In genomic region chr19:49428547-49429451, GRCh38 we compare ENCODE assay signal across 19 cellular contexts. TPM values are rescaled to one million over a fixed set of nuclear protein-coding genes. Genes with fewer than 3 reads are reported as not detected.
DNase-seq lines count a peak whose midpoint lies in the region; ATAC-seq, FAIRE-seq and TF ChIP-seq lines count a peak whose summit lies in the region.
"Had no signal": no experiment of that assay in that cellular context is flagged by ENCODE, and none has a peak within 500 bp of the region (broad histone marks: within the 10 kb centered on the region; RNA-seq: fewer than 3 reads in every experiment).

No MANE protein-coding gene starts in this region.

- H3K36me3 Mint-ChIP-seq in activated B cell treated with CpG ODN at 0.5 μM for 24 hours (ENCODE audit: low read depth), result no peaks in the 10 kb centered on the region

- H3K4me3 ChIP-seq in right cardiac atrium (ENCODE audit: low read length) (peak overlapping the region; percentile 11), heart left ventricle (peak overlapping the region in 1 of 12 donors; percentile 4), keratinocyte (ENCODE audit: control insufficient read depth in 2 of 3, extremely low read depth in 1 of 3, insufficient read depth in 2 of 3, low read depth in 1 of 3, low read length in 3 of 3) (no peak overlapping the region)
- H3K4me3 ChIP-seq: adrenal gland had no signal

- POLR2A ChIA-PET in activated B cell treated with CpG ODN at 0.5 μM for 24 hours (lab: Charles Lee), result interaction anchor here (0.7 to 1.9 kb wide), 4 partner anchors 20 to 92 kb away, joined by 3 to 12 read pairs (median 5); partner anchors contain the start of gene ALDH16A1

- CTCF ChIA-PET in activated B cell treated with CpG ODN at 0.5 μM for 24 hours (lab: Charles Lee), result interaction anchor here (0.7 kb wide), 1 partner anchor 15 kb away, joined by 3 read pairs; no protein-coding TSS in a partner anchor

- H3K79me2 ChIP-seq in keratinocyte (ENCODE audit: control insufficient read depth, insufficient read depth, low read length), result no peaks in the 10 kb centered on the region

- H3K4me1 ChIP-seq in right cardiac atrium (ENCODE audit: control insufficient read depth, insufficient read depth, low read length) (no peaks in the 10 kb centered on the region), heart left ventricle (peaks cover 0 to 26% (median 6%) of the 10 kb centered on the region in 12 donors), keratinocyte (ENCODE audit: control insufficient read depth, extremely low read depth, insufficient read depth, low read length) (peaks cover 7% of the 10 kb centered on the region)

- no peaks in the 10 kb centered on the region for H3K9me3 Mint-ChIP-seq in activated B cell treated with CpG ODN at 0.5 μM for 24 hours
- H3K9me3 Mint-ChIP-seq in stimulated activated naive CD8-positive, alpha-beta T cell treated with anti-CD3 and anti-CD28 coated beads, Interleukin-15, amount 100 ng/mL, for 72 hours, result no peaks in the 10 kb centered on the region

- peak overlapping the region; percentile 83 for H3K4me2 ChIP-seq in keratinocyte (ENCODE audit: control insufficient read depth, extremely low read depth, insufficient read depth, low read depth, low read length)

- H2AFZ ChIP-seq in keratinocyte (ENCODE audit: control insufficient read depth, low read length), result no peak overlapping the region

- no peak overlapping the region for H3K27ac Mint-ChIP-seq in activated B cell treated with CpG ODN at 0.5 μM for 24 hours
- H3K27ac Mint-ChIP-seq in stimulated activated naive CD8-positive, alpha-beta T cell treated with anti-CD3 and anti-CD28 coated beads, Interleukin-15, amount 100 ng/mL, for 72 hours, result no peak overlapping the region
- H3K27ac Mint-ChIP-seq: activated CD8-positive, alpha-beta memory T cell treated with anti-CD3 and anti-CD28 coated beads, Interleukin-2, amount 10 ng/mL, durations not matched to agents 7 days and 5 days had no signal

- WGBS in right cardiac atrium, result 11% methylated on average over 29 of the region's 29 CpGs
- 11 to 14% (median 13%) methylated on average over 25 to 29 of the region's 29 CpGs for WGBS in heart left ventricle, 4 donors

- no peak overlapping the region for H3K9ac ChIP-seq in keratinocyte (ENCODE audit: control insufficient read depth, extremely low read depth, insufficient read depth, low read length)

- no peak for ATAC-seq in right cardiac atrium
- no peak for ATAC-seq in heart left ventricle
- ATAC-seq in activated B cell treated with CpG ODN at 0.5 μM for 24 hours (ENCODE audit: low read depth), result no peak
- no peak for ATAC-seq in stimulated activated naive CD8-positive, alpha-beta T cell treated with anti-CD3 and anti-CD28 coated beads, Interleukin-15, amount 100 ng/mL, for 72 hours
- ATAC-seq in HG03354 (IDR thresholded peaks at IDR 0.05; ENCODE audit: poor library complexity, severe bottlenecking, unreplicated experiment), result no peak

- TF ChIP-seq POLR2A in heart left ventricle (IDR thresholded peaks at IDR 0.05), result no peak

- H3K4me3 Mint-ChIP-seq in activated B cell treated with CpG ODN at 0.5 μM for 24 hours, result peak overlapping the region; percentile 70
- H3K4me3 Mint-ChIP-seq in stimulated activated naive CD8-positive, alpha-beta T cell treated with anti-CD3 and anti-CD28 coated beads, Interleukin-15, amount 100 ng/mL, for 72 hours, result peak overlapping the region; percentile 38 to 65
- H3K4me3 Mint-ChIP-seq: activated CD8-positive, alpha-beta memory T cell treated with anti-CD3 and anti-CD28 coated beads, Interleukin-2, amount 10 ng/mL, durations not matched to agents 7 days and 5 days had no signal

- peaks cover 50% of the 10 kb centered on the region for H3K4me1 Mint-ChIP-seq in activated B cell treated with CpG ODN at 0.5 μM for 24 hours
- H3K4me1 Mint-ChIP-seq in stimulated activated naive CD8-positive, alpha-beta T cell treated with anti-CD3 and anti-CD28 coated beads, Interleukin-15, amount 100 ng/mL, for 72 hours, result peaks cover 81% of the 10 kb centered on the region

- TF ChIP-seq CTCF in heart left ventricle (IDR thresholded peaks at IDR 0.05) (no peak), activated B cell treated with CpG ODN at 0.5 μM for 24 hours (IDR thresholded peaks at IDR 0.05) (no peak), keratinocyte (optimal IDR thresholded peaks at IDR 0.05 in 1 of 3, IDR thresholded peaks at IDR 0.05 in 1 of 3, conservative IDR thresholded peaks at IDR 0.05 in 1 of 3; ENCODE audit: extremely low read depth in 1 of 3, insufficient read depth in 2 of 3, low read length in 3 of 3) (no peak)

- H3K27me3 Mint-ChIP-seq in activated B cell treated with CpG ODN at 0.5 μM for 24 hours, result peaks cover 73% of the 10 kb centered on the region
- H3K27me3 Mint-ChIP-seq in stimulated activated naive CD8-positive, alpha-beta T cell treated with anti-CD3 and anti-CD28 coated beads, Interleukin-15, amount 100 ng/mL, for 72 hours, result peaks cover 100% of the 10 kb centered on the region

- H3K9me1 ChIP-seq in keratinocyte (ENCODE audit: control insufficient read depth, extremely low read depth, insufficient read depth, low read length), result no peaks in the 10 kb centered on the region

- no peaks in the 10 kb centered on the region for H3K36me3 ChIP-seq in heart left ventricle
- H3K36me3 ChIP-seq in keratinocyte (ENCODE audit: control insufficient read depth in 2 of 2, extremely low read depth in 1 of 2, insufficient read depth in 2 of 2, low read length in 2 of 2), result no peaks in the 10 kb centered on the region
- H3K36me3 ChIP-seq: adrenal gland had no signal

- dilution Hi-C loops in keratinocyte (cut with MboI; ENCODE audit: extremely low pct_ligation_motif_present, low sequenced_read_pairs), result no loop called here

- H3K27ac ChIP-seq in right cardiac atrium (ENCODE audit: low read length) (no peak overlapping the region), heart left ventricle (no peak overlapping the region), keratinocyte (ENCODE audit: control insufficient read depth, insufficient read depth, low read length) (no peak overlapping the region)
- H3K27ac ChIP-seq: adrenal gland, RWPE1 had no signal

- FAIRE-seq in keratinocyte (lab: Jason Lieb, UNC), result no peak

- H3K9me3 ChIP-seq in right cardiac atrium (ENCODE audit: control insufficient read depth, low read length), result no peaks in the 10 kb centered on the region
- no peaks in the 10 kb centered on the region for H3K9me3 ChIP-seq in heart left ventricle
- H3K9me3 ChIP-seq in keratinocyte (ENCODE audit: control insufficient read depth, low read depth, low read length), result no peaks in the 10 kb centered on the region
- H3K9me3 ChIP-seq: adrenal gland had no signal

- DNase-seq in right cardiac atrium (no peak), heart left ventricle (no peak), activated B cell treated with CpG ODN at 0.5 μM for 24 hours (no peak), keratinocyte (ENCODE audit: low read depth, low spot score) (no peak), midbrain (lab: John Stamatoyannopoulos, UW) (no peak), ureter (ENCODE audit: low spot score) (no peak)
- DNase-seq in stimulated activated naive CD8-positive, alpha-beta T cell treated with anti-CD3 and anti-CD28 coated beads, Interleukin-15, amount 100 ng/mL, for 72 hours, result no peak
- DNase-seq: adrenal gland; IMR-90; NCI-H1694; stimulated activated CD4-positive, alpha-beta T cell treated with anti-CD3 and anti-CD28 coated beads, Interleukin-2, amount 100 ng/mL, for 48 hours; stimulated activated naive CD4-positive, alpha-beta T cell treated with Interleukin-2 at 50 U/mL for 16 hours had no signal

- H4K20me1 ChIP-seq in keratinocyte (ENCODE audit: control insufficient read depth, extremely low read depth, insufficient read depth, low read length), result no peaks in the 10 kb centered on the region

- no peaks in the 10 kb centered on the region for H3K27me3 ChIP-seq in right cardiac atrium (ENCODE audit: control insufficient read depth, insufficient read depth)
- H3K27me3 ChIP-seq in heart left ventricle, result peaks cover 58 to 99% (median 89%) of the 10 kb centered on the region in 9 donors
- peaks cover 92% of the 10 kb centered on the region for H3K27me3 ChIP-seq in keratinocyte (ENCODE audit: control insufficient read depth, extremely low read depth, insufficient read depth, low read length)

- intact Hi-C loops in right cardiac atrium (cut with DNase I), result loop anchor here in 1 of 4 donors (5.0 to 10.0 kb wide), 2 partner anchors 36 to 204 kb away; no protein-coding TSS in a partner anchor
- intact Hi-C loops in heart left ventricle (cut with DNase I), result no loop called here
- intact Hi-C loops in activated B cell treated with CpG ODN at 0.5 μM for 24 hours (cut with micrococcal nuclease), result loop anchor here (2.0 kb wide), 1 partner anchor 14 kb away; no protein-coding TSS in a partner anchor

RNA-seq across cellular contexts. Expression of gene GFY, which starts 3.6 kb away (rescaled TPM):
- total RNA-seq in right cardiac atrium (not detected), heart left ventricle (not detected), activated B cell treated with CpG ODN at 0.5 μM for 24 hours (not detected in 2 replicates), ureter (not detected)
- polyA plus RNA-seq in right cardiac atrium (not detected), heart left ventricle (under 1 TPM in 1 of 2 donors, not detected in 1; 0.12 TPM), keratinocyte (not detected in 3 replicates)
- not detected for polyA plus RNA-seq in keratinocyte (2011; ENCODE audit: low read depth)
- polyA plus RNA-seq in keratinocyte (2011; cell fraction: cytosol; rRNA removed), result not detected in 2 replicates
- polyA plus RNA-seq in keratinocyte (2011; cell fraction: nucleus; rRNA removed), result not detected in 2 replicates
- not detected in 2 replicates for polyA plus RNA-seq in keratinocyte (2012; ENCODE audit: low replicate concordance)
- not detected in 3 replicates for polyA minus RNA-seq in keratinocyte
- polyA minus RNA-seq in keratinocyte (2011; cell fraction: cytosol; rRNA and poly(A)+ RNA removed), result not detected
- not detected in 2 replicates for polyA minus RNA-seq in keratinocyte (2011; cell fraction: nucleus; rRNA and poly(A)+ RNA removed)
- total RNA-seq: activated CD8-positive, alpha-beta memory T cell treated with anti-CD3 and anti-CD28 coated beads, Interleukin-2, amount 10 ng/mL, durations not matched to agents 7 days and 5 days; adrenal gland; fibroblast of villous mesenchyme; IMR-90; lower leg skin; pulmonary artery endothelial cell had no signal
- polyA plus RNA-seq: adrenal gland, BJ, IMR-90 had no signal

RNA-seq across cellular contexts. Expression of gene PTH2, which starts 5.6 kb away (rescaled TPM):
- total RNA-seq in right cardiac atrium (not detected), heart left ventricle (not detected), activated B cell treated with CpG ODN at 0.5 μM for 24 hours (not detected in 2 replicates), ureter (not detected)
- polyA plus RNA-seq in right cardiac atrium (not detected), heart left ventricle (not detected), keratinocyte (not detected in 3 replicates)
- polyA plus RNA-seq in keratinocyte (2011; ENCODE audit: low read depth), result not detected
- polyA plus RNA-seq in keratinocyte (2011; cell fraction: cytosol; rRNA removed), result not detected in 2 replicates
- polyA plus RNA-seq in keratinocyte (2011; cell fraction: nucleus; rRNA removed), result not detected in 2 replicates
- not detected in 2 replicates for polyA plus RNA-seq in keratinocyte (2012; ENCODE audit: low replicate concordance)
- polyA minus RNA-seq in keratinocyte, result not detected in 3 replicates
- not detected for polyA minus RNA-seq in keratinocyte (2011; cell fraction: cytosol; rRNA and poly(A)+ RNA removed)
- polyA minus RNA-seq in keratinocyte (2011; cell fraction: nucleus; rRNA and poly(A)+ RNA removed), result not detected in 2 replicates
- total RNA-seq: activated CD8-positive, alpha-beta memory T cell treated with anti-CD3 and anti-CD28 coated beads, Interleukin-2, amount 10 ng/mL, durations not matched to agents 7 days and 5 days; adrenal gland; fibroblast of villous mesenchyme; IMR-90; lower leg skin; pulmonary artery endothelial cell had no signal
- polyA plus RNA-seq: adrenal gland, BJ, IMR-90 had no signal

RNA-seq across cellular contexts. Expression of gene SLC17A7, which starts 12.5 kb away (rescaled TPM):
- total RNA-seq in right cardiac atrium (1 to 10 TPM in 2 of 4 donors, under 1 TPM in 2; 0.48 to 1.2 (median 0.93) TPM), heart left ventricle (1 to 10 TPM in 4 of 9 donors, under 1 TPM in 5; 0.46 to 1.6 (median 0.89) TPM), activated B cell treated with CpG ODN at 0.5 μM for 24 hours (0.15 and 0.55 TPM in 2 replicates), ureter (0.55 TPM)
- polyA plus RNA-seq in right cardiac atrium (1.1 TPM), heart left ventricle (1 to 10 TPM in 1 of 2 donors, under 1 TPM in 1; 0.64 to 1.1 TPM), keratinocyte (0.04 to 0.12 TPM (median 0.04 TPM) in 3 replicates)
- polyA plus RNA-seq in keratinocyte (2011; ENCODE audit: low read depth), result 0.09 TPM
- 0.09 and 0.10 TPM in 2 replicates for polyA plus RNA-seq in keratinocyte (2011; cell fraction: cytosol; rRNA removed)
- 0.20 and 0.29 TPM in 2 replicates for polyA plus RNA-seq in keratinocyte (2011; cell fraction: nucleus; rRNA removed)
- polyA plus RNA-seq in keratinocyte (2012; ENCODE audit: low replicate concordance), result 0.09 and 0.17 TPM in 2 replicates
- 0.07 TPM in 1 of 3 replicates, not detected in the others for polyA minus RNA-seq in keratinocyte
- polyA minus RNA-seq in keratinocyte (2011; cell fraction: cytosol; rRNA and poly(A)+ RNA removed), result not detected
- polyA minus RNA-seq in keratinocyte (2011; cell fraction: nucleus; rRNA and poly(A)+ RNA removed), result not detected in 2 replicates
- total RNA-seq: fibroblast of villous mesenchyme, IMR-90, pulmonary artery endothelial cell had no signal

RNA-seq across cellular contexts. Expression of gene PIH1D1, which starts 22.8 kb away (rescaled TPM):
- total RNA-seq in right cardiac atrium, result 10 to 100 TPM; 35.2 to 43.8 (median 38.2) TPM
- 34.9 TPM for polyA plus RNA-seq in right cardiac atrium
- 10 to 100 TPM; 16.3 to 49.9 (median 31.1) TPM for total RNA-seq in heart left ventricle
- polyA plus RNA-seq in heart left ventricle, result 10 to 100 TPM; 22.6 to 57.6 TPM
- total RNA-seq in activated B cell treated with CpG ODN at 0.5 μM for 24 hours, result 110 and 111 TPM in 2 replicates
- polyA plus RNA-seq in keratinocyte, result 29.0 to 40.7 TPM (median 37.8 TPM) in 3 replicates
- polyA plus RNA-seq in keratinocyte (2011; ENCODE audit: low read depth), result 28.1 TPM
- polyA plus RNA-seq in keratinocyte (2011; cell fraction: cytosol; rRNA removed), result 21.0 and 30.4 TPM in 2 replicates
- 52.1 and 56.4 TPM in 2 replicates for polyA plus RNA-seq in keratinocyte (2011; cell fraction: nucleus; rRNA removed)
- 37.2 and 37.3 TPM in 2 replicates for polyA plus RNA-seq in keratinocyte (2012; ENCODE audit: low replicate concordance)
- 23.7 to 31.4 TPM (median 26.2 TPM) in 3 replicates for polyA minus RNA-seq in keratinocyte
- polyA minus RNA-seq in keratinocyte (2011; cell fraction: cytosol; rRNA and poly(A)+ RNA removed), result 20.5 TPM
- 8.1 and 17.3 TPM in 2 replicates for polyA minus RNA-seq in keratinocyte (2011; cell fraction: nucleus; rRNA and poly(A)+ RNA removed)
- total RNA-seq in ureter, result 47.4 TPM

RNA-seq across cellular contexts. Expression of gene ALDH16A1, which starts 24.2 kb away (rescaled TPM):
- total RNA-seq in right cardiac atrium (10 to 100 TPM; 11.1 to 17.7 (median 11.9) TPM), heart left ventricle (10 to 100 TPM in 2 of 9 donors, 1 to 10 TPM in 7; 3.4 to 18.6 (median 8.5) TPM), activated B cell treated with CpG ODN at 0.5 μM for 24 hours (61.4 and 61.6 TPM in 2 replicates), ureter (24.0 TPM)
- polyA plus RNA-seq in right cardiac atrium (9.3 TPM), heart left ventricle (10 to 100 TPM in 1 of 2 donors, 1 to 10 TPM in 1; 7.3 to 11.7 TPM), keratinocyte (7.1 to 12.2 TPM (median 9.8 TPM) in 3 replicates)
- polyA plus RNA-seq in keratinocyte (2011; ENCODE audit: low read depth), result 4.1 TPM
- 3.8 and 12.0 TPM in 2 replicates for polyA plus RNA-seq in keratinocyte (2011; cell fraction: cytosol; rRNA removed)
- 16.6 and 27.7 TPM in 2 replicates for polyA plus RNA-seq in keratinocyte (2011; cell fraction: nucleus; rRNA removed)
- 11.2 and 20.9 TPM in 2 replicates for polyA plus RNA-seq in keratinocyte (2012; ENCODE audit: low replicate concordance)
- 8.6 to 12.1 TPM (median 8.6 TPM) in 3 replicates for polyA minus RNA-seq in keratinocyte
- 55.1 TPM for polyA minus RNA-seq in keratinocyte (2011; cell fraction: cytosol; rRNA and poly(A)+ RNA removed)
- 17.8 and 19.5 TPM in 2 replicates for polyA minus RNA-seq in keratinocyte (2011; cell fraction: nucleus; rRNA and poly(A)+ RNA removed)
